8 cellular contexts compared by ENCODE assay signal in genomic region chr9:89318123-89319014, GRCh38. TPM values are rescaled to one million over a fixed set of nuclear protein-coding genes. Genes with fewer than 3 reads are reported as not detected.
A peak's percentile ranks its signal among the peaks of the same experiment; 100 is the strongest.
DNase-seq lines count a peak whose midpoint lies in the region; ATAC-seq, FAIRE-seq and TF ChIP-seq lines count a peak whose summit lies in the region.

TSS of gene SECISBP2 (plus strand) at chr9:89318500. CDS start at chr9:89318577, 77 bp downstream.

- peaks cover 53% of the 10 kb centered on the region for H3K36me3 ChIP-seq in BLaER1

- H3K9me3 Mint-ChIP-seq in activated CD4-positive, alpha-beta T cell treated with anti-CD3 and anti-CD28 coated beads for 36 hours (ENCODE audit: low read depth), result no peaks in the 10 kb centered on the region

- CTCF ChIA-PET in activated CD4-positive, alpha-beta T cell treated with anti-CD3 and anti-CD28 coated beads for 36 hours (lab: Charles Lee), result interaction anchor here (0.6 to 1.0 kb wide), 2 partner anchors 8 to 231 kb away, joined by 3 to 7 read pairs; partner anchors contain the start of gene CKS2

- H3K4me2 ChIP-seq in BLaER1, result peak within 1 kb of the TSS; percentile 91

- no peaks in the 10 kb centered on the region for H3K9me3 ChIP-seq in BLaER1

- peak within 1 kb of the TSS; percentile 80 for H3K4me3 ChIP-seq in BLaER1
- H3K4me3 ChIP-seq in choroid plexus epithelial cell (ENCODE audit: low read depth, low read length), result peak within 1 kb of the TSS; percentile 74

- H3K27ac Mint-ChIP-seq in activated CD4-positive, alpha-beta T cell treated with anti-CD3 and anti-CD28 coated beads for 36 hours, result peak within 1 kb of the TSS; percentile 98

- intact Hi-C loops in activated CD4-positive, alpha-beta T cell treated with anti-CD3 and anti-CD28 coated beads for 36 hours (cut with DNase I, micrococcal nuclease), result loop anchor here (1.0 to 10.0 kb wide), 16 partner anchors 8 to 1344 kb away; partner anchors contain the start of genes CDK20 (in 1 of the 2), SEMA4D (in 1 of the 2) and SPIN1 (in 1 of the 2)

- POLR2A ChIA-PET in activated CD4-positive, alpha-beta T cell treated with anti-CD3 and anti-CD28 coated beads for 36 hours (lab: Charles Lee), result interaction anchor here (0.6 to 1.0 kb wide), 2 partner anchors 11 to 160 kb away, joined by 3 to 7 read pairs; no protein-coding TSS in a partner anchor

- peaks cover 71% of the 10 kb centered on the region for H3K36me3 Mint-ChIP-seq in activated CD4-positive, alpha-beta T cell treated with anti-CD3 and anti-CD28 coated beads for 36 hours (ENCODE audit: low read depth)

- peak within 1 kb of the TSS; percentile 99 for H3K27ac ChIP-seq in BLaER1

- DNase-seq in GM19239 (ENCODE audit: insufficient read length, low spot score), result peak; percentile 56
- peak; percentile 55 to 84 for DNase-seq in NCI-H524 (lab: John Stamatoyannopoulos, UW)
- peak; percentile 97 for DNase-seq in activated CD4-positive, alpha-beta T cell treated with anti-CD3 and anti-CD28 coated beads for 36 hours
- DNase-seq in choroid plexus epithelial cell (ENCODE audit: low read depth), result peak; percentile 97
- peak; percentile 93 for DNase-seq in kidney glomerular epithelial cell (lab: John Stamatoyannopoulos, UW)
- peak; percentile 71 to 91 for DNase-seq in stimulated activated CD4-positive, alpha-beta T cell treated with anti-CD3 and anti-CD28 coated beads, Interleukin-1b, Interleukin-23, amount 100 ng/mL, for 1 hour (ENCODE audit: low read depth in 2 of 2)

- H3K4me1 ChIP-seq in BLaER1, result peaks cover 46% of the 10 kb centered on the region

- peak within 1 kb of the TSS; percentile 99 for H3K9ac ChIP-seq in BLaER1

- H3K4me1 Mint-ChIP-seq in activated CD4-positive, alpha-beta T cell treated with anti-CD3 and anti-CD28 coated beads for 36 hours, result peaks cover 79% of the 10 kb centered on the region

- peak; percentile 79 for ATAC-seq in HG03457 (IDR thresholded peaks at IDR 0.05; ENCODE audit: unreplicated experiment)
- ATAC-seq in activated CD4-positive, alpha-beta T cell treated with anti-CD3 and anti-CD28 coated beads for 36 hours, result peak; percentile 90

- peaks cover 38% of the 10 kb centered on the region for H4K20me1 ChIP-seq in BLaER1

- TF ChIP-seq CTCF in choroid plexus epithelial cell (conservative IDR thresholded peaks at IDR 0.05; ENCODE audit: low read depth, low read length), result peak; percentile 83

- FAIRE-seq in GM19239 (lab: Jason Lieb, UNC), result peak; percentile 90

- peak within 1 kb of the TSS; percentile 82 for H3K4me3 Mint-ChIP-seq in activated CD4-positive, alpha-beta T cell treated with anti-CD3 and anti-CD28 coated beads for 36 hours

- no peaks in the 10 kb centered on the region for H3K27me3 Mint-ChIP-seq in activated CD4-positive, alpha-beta T cell treated with anti-CD3 and anti-CD28 coated beads for 36 hours

- no peaks in the 10 kb centered on the region for H3K27me3 ChIP-seq in BLaER1

RNA-seq across cellular contexts. Expression of gene SECISBP2, which starts in this region (rescaled TPM):
- 10 to 100 TPM; 38.6 to 49.9 TPM for total RNA-seq in activated CD4-positive, alpha-beta T cell treated with anti-CD3 and anti-CD28 coated beads for 36 hours

Comparison
In these comparisons a context has a peak if more than half of its experiments do, and no peak if none do; other contexts are left out.
1. Peak in every context shown above with its lines: DNase-seq, ATAC-seq, H3K4me3 ChIP-seq and H3K27ac ChIP-seq.